Comparison of ENCODE assay signal across 15 cellular contexts in genomic region chr3:193865339-193865738, GRCh38.
DNase-seq lines count a peak whose midpoint lies in the region; ATAC-seq, FAIRE-seq and TF ChIP-seq lines count a peak whose summit lies in the region.
"Had no signal": no experiment of that assay in that cellular context is flagged by ENCODE, and none has a peak within 500 bp of the region (broad histone marks: within the 10 kb centered on the region; RNA-seq: fewer than 3 reads in every experiment).

No MANE protein-coding gene starts in this region.

- H3K9me3 Mint-ChIP-seq in nephron progenitor cell, result no peaks in the 10 kb centered on the region

- BruUV-seq in endothelial cell of umbilical vein (replicated peaks; lab: Mats Ljungman, UMichigan), result no TSS peak

- H2AFZ ChIP-seq in endothelial cell of umbilical vein (ENCODE audit: low read depth, low read length), result no peak overlapping the region

- H3K9me3 ChIP-seq in endothelial cell of umbilical vein (replicated peaks; ENCODE audit: control insufficient read depth, insufficient read depth, low read length), result no peaks in the 10 kb centered on the region

- no peaks in the 10 kb centered on the region for H3K36me3 Mint-ChIP-seq in nephron progenitor cell (ENCODE audit: low read depth)

- H3K4me3 ChIP-seq in endothelial cell of umbilical vein (replicated peaks in 1 of 3; ENCODE audit: insufficient read depth in 1 of 3, low read depth in 1 of 3, low read length in 3 of 3), result no peak overlapping the region

- DNase-seq in endothelial cell of umbilical vein (ENCODE audit: low read depth, low spot score) (no peak), nephron progenitor cell (no peak), hippocampal formation (lab: John Stamatoyannopoulos, UW) (no peak), NCI-H345 (lab: John Stamatoyannopoulos, UW) (no peak), NCI-H526 (lab: John Stamatoyannopoulos, UW) (no peak)
- DNase-seq: brain microvascular endothelial cell; DMS79; foreskin melanocyte; NCI-H1436; SIG-M5; stimulated activated CD8-positive, alpha-beta memory T cell treated with anti-CD3 and anti-CD28 coated beads, Interleukin-4, amount 100 ng/mL, for 48 hours had no signal

- no peaks in the 10 kb centered on the region for H3K36me3 ChIP-seq in endothelial cell of umbilical vein (ENCODE audit: control insufficient read depth in 2 of 2, extremely low read depth in 1 of 2, insufficient read depth in 2 of 2, low read length in 2 of 2)
- H3K36me3 ChIP-seq: brain microvascular endothelial cell had no signal

- no peak overlapping the region for H3K4me3 Mint-ChIP-seq in nephron progenitor cell

- no peaks in the 10 kb centered on the region for H4K20me1 ChIP-seq in endothelial cell of umbilical vein (replicated peaks; ENCODE audit: control insufficient read depth, extremely low read depth, insufficient read depth, low read length)

- peaks cover 20% of the 10 kb centered on the region for H3K4me1 ChIP-seq in endothelial cell of umbilical vein (ENCODE audit: control insufficient read depth, extremely low read depth, insufficient read depth, low read length)

- H3K27ac ChIP-seq in endothelial cell of umbilical vein (ENCODE audit: insufficient read depth, low read depth, low read length), result no peak overlapping the region
- H3K27ac ChIP-seq: brain microvascular endothelial cell had no signal

- H3K9me1 ChIP-seq in endothelial cell of umbilical vein (replicated peaks; ENCODE audit: control insufficient read depth, extremely low read depth, insufficient read depth, low read length), result no peaks in the 10 kb centered on the region

- peak; percentile 4 for FAIRE-seq in endothelial cell of umbilical vein (lab: Jason Lieb, UNC)

- peaks cover 49% of the 10 kb centered on the region for H3K27me3 Mint-ChIP-seq in nephron progenitor cell (ENCODE audit: low read depth, poor library complexity)

- H3K9ac ChIP-seq in endothelial cell of umbilical vein (replicated peaks; ENCODE audit: extremely low read depth, insufficient read depth, low read length), result no peak overlapping the region

- H3K27ac Mint-ChIP-seq in nephron progenitor cell, result no peak overlapping the region

- POLR2A ChIA-PET in endothelial cell of umbilical vein (lab: Charles Lee), result no interaction called here

- H3K79me2 ChIP-seq in endothelial cell of umbilical vein (ENCODE audit: control insufficient read depth, insufficient read depth, low read length), result no peaks in the 10 kb centered on the region

- H3K27me3 ChIP-seq in endothelial cell of umbilical vein (ENCODE audit: control insufficient read depth in 2 of 2, insufficient read depth in 2 of 2, low read length in 2 of 2), result no peaks in the 10 kb centered on the region

- H3K4me1 Mint-ChIP-seq in nephron progenitor cell, result peaks cover 51% of the 10 kb centered on the region

- dilution Hi-C loops in endothelial cell of umbilical vein (cut with MboI; ENCODE audit: extremely low pct_ligation_motif_present, low sequenced_read_pairs), result no loop called here

- H3K4me2 ChIP-seq in endothelial cell of umbilical vein (ENCODE audit: insufficient read depth, low read length), result no peak overlapping the region

- TF ChIP-seq CTCF in endothelial cell of umbilical vein (IDR thresholded peaks at IDR 0.05; ENCODE audit: extremely low read depth in 1 of 2, insufficient read depth in 1 of 2, low read depth in 1 of 2, low read length in 2 of 2) (no peak), nephron progenitor cell (IDR thresholded peaks at IDR 0.05) (no peak)

- CTCF ChIA-PET in endothelial cell of umbilical vein (lab: Charles Lee), result no interaction called here

- ATAC-seq in GM18909 (IDR thresholded peaks at IDR 0.05; ENCODE audit: poor library complexity, unreplicated experiment), result peak; percentile 85
- peak; percentile 63 for ATAC-seq in GM21737 (IDR thresholded peaks at IDR 0.05; ENCODE audit: unreplicated experiment)
- peak; percentile 93 for ATAC-seq in HG03342 (IDR thresholded peaks at IDR 0.05; ENCODE audit: unreplicated experiment)
- ATAC-seq: sciatic nerve had no signal

- TF ChIP-seq POLR2A in endothelial cell of umbilical vein (IDR thresholded peaks at IDR 0.05; ENCODE audit: low read depth, low read length), result no peak

- intact Hi-C loops in endothelial cell of umbilical vein (cut with micrococcal nuclease), result no loop called here

TF ChIP-seq in endothelial cell of umbilical vein, 7 proteins besides CTCF, POLR2A, EP300 and RAD21:
- no peak for TF ChIP-seq JUN (IDR thresholded peaks at IDR 0.05; ENCODE audit: borderline replicate concordance, insufficient read depth, insufficient read length, low read depth)
- no peak for TF ChIP-seq EZH2 (IDR thresholded peaks at IDR 0.05; ENCODE audit: borderline replicate concordance, low read depth, low read length, severe bottlenecking)
TF ChIP-seq in endothelial cell of umbilical vein: peak in this region for 0.
